Comparison of ENCODE assay signal across 22 cellular contexts in genomic region chr17:63610854-63611253, GRCh38. TPM values are rescaled to one million over a fixed set of nuclear protein-coding genes. Genes with fewer than 3 reads are reported as not detected.
DNase-seq lines count a peak whose midpoint lies in the region; ATAC-seq and TF ChIP-seq lines count a peak whose summit lies in the region.
"Had no signal": no experiment of that assay in that cellular context is flagged by ENCODE, and none has a peak within 500 bp of the region (broad histone marks: within the 10 kb centered on the region; RNA-seq: fewer than 3 reads in every experiment).

No MANE protein-coding gene starts in this region.

- no peaks in the 10 kb centered on the region for H3K9me3 Mint-ChIP-seq in activated CD4-positive, alpha-beta memory T cell treated with anti-CD3 and anti-CD28 coated beads for 36 hours
- H3K9me3 Mint-ChIP-seq in activated naive CD8-positive, alpha-beta T cell treated with anti-CD3 and anti-CD28 coated beads, Interleukin-2, amount 50 U/mL, for 24 hours = no peaks in the 10 kb centered on the region
- H3K9me3 Mint-ChIP-seq in stimulated activated naive CD8-positive, alpha-beta T cell treated with anti-CD3 and anti-CD28 coated beads, Interleukin-15, amount 100 ng/mL, for 72 hours = no peaks in the 10 kb centered on the region
- H3K9me3 Mint-ChIP-seq: dendritic cell treated with granulocyte-macrophage colony-stimulating factor and Interleukin-4, amounts not matched to agents 40 ng/mL and 50 ng/mL, for 4 days; nephron progenitor cell; WTC11 had no signal

- POLR2A ChIA-PET in activated CD4-positive, alpha-beta memory T cell treated with anti-CD3 and anti-CD28 coated beads for 36 hours (lab: Charles Lee) = interaction anchor here (0.6 to 2.8 kb wide), 8 partner anchors 9 to 183 kb away, joined by 3 to 16 read pairs (median 4); partner anchors contain the start of genes DCAF7, MAP3K3 and TACO1

- CTCF ChIA-PET in activated CD4-positive, alpha-beta memory T cell treated with anti-CD3 and anti-CD28 coated beads for 36 hours (lab: Charles Lee) = interaction anchor here (0.7 to 4.1 kb wide), 19 partner anchors 10 to 191 kb away, joined by 3 to 243 read pairs (median 12); partner anchors contain the start of genes CYB561, DCAF7, MAP3K3 and TACO1

- peak overlapping the region; percentile 17 for H3K27ac ChIP-seq in cardiac muscle cell
- H3K27ac ChIP-seq: ascending aorta, stomach, tibial nerve had no signal

- peaks cover 29% of the 10 kb centered on the region for H3K4me1 Mint-ChIP-seq in activated CD4-positive, alpha-beta memory T cell treated with anti-CD3 and anti-CD28 coated beads for 36 hours (ENCODE audit: low read depth)
- peaks cover 27% of the 10 kb centered on the region for H3K4me1 Mint-ChIP-seq in activated naive CD8-positive, alpha-beta T cell treated with anti-CD3 and anti-CD28 coated beads, Interleukin-2, amount 50 U/mL, for 24 hours
- peaks cover 29% of the 10 kb centered on the region for H3K4me1 Mint-ChIP-seq in stimulated activated naive CD8-positive, alpha-beta T cell treated with anti-CD3 and anti-CD28 coated beads, Interleukin-15, amount 100 ng/mL, for 72 hours
- H3K4me1 Mint-ChIP-seq: nephron progenitor cell, WTC11 had no signal

- TF ChIP-seq CTCF in cardiac muscle cell (IDR thresholded peaks at IDR 0.05; ENCODE audit: low read depth, low read length) = no peak

- peaks cover 15% of the 10 kb centered on the region for H3K36me3 ChIP-seq in cardiac muscle cell

- intact Hi-C loops in left ventricle myocardium superior (cut with micrococcal nuclease) = loop anchor here (5.0 kb wide), 1 partner anchor 184 kb away; no protein-coding TSS in a partner anchor
- intact Hi-C loops in activated CD4-positive, alpha-beta memory T cell treated with anti-CD3 and anti-CD28 coated beads for 36 hours (cut with micrococcal nuclease) = loop anchor here (1.0 to 5.0 kb wide), 4 partner anchors 11 to 94 kb away; partner anchors contain the start of genes DCAF7 and MAP3K3

- H3K4me3 Mint-ChIP-seq in activated CD4-positive, alpha-beta memory T cell treated with anti-CD3 and anti-CD28 coated beads for 36 hours = peak overlapping the region; percentile 64
- H3K4me3 Mint-ChIP-seq in activated naive CD8-positive, alpha-beta T cell treated with anti-CD3 and anti-CD28 coated beads, Interleukin-2, amount 50 U/mL, for 24 hours = no peak overlapping the region
- H3K4me3 Mint-ChIP-seq in stimulated activated naive CD8-positive, alpha-beta T cell treated with anti-CD3 and anti-CD28 coated beads, Interleukin-15, amount 100 ng/mL, for 72 hours = peak overlapping the region; percentile 50 to 56
- H3K4me3 Mint-ChIP-seq: dendritic cell treated with granulocyte-macrophage colony-stimulating factor and Interleukin-4, amounts not matched to agents 40 ng/mL and 50 ng/mL, for 4 days; nephron progenitor cell; WTC11 had no signal

- H3K4me1 ChIP-seq in cardiac muscle cell (ENCODE audit: low read depth) = no peaks in the 10 kb centered on the region
- H3K4me1 ChIP-seq: ascending aorta, left lung had no signal

- no peak for DNase-seq in cardiac muscle cell (ENCODE audit: low read depth in 1 of 2, low spot score in 1 of 2)
- no peak for DNase-seq in left ventricle myocardium superior
- peak; percentile 20 for DNase-seq in activated CD4-positive, alpha-beta memory T cell treated with anti-CD3 and anti-CD28 coated beads for 36 hours
- no peak for DNase-seq in activated naive CD8-positive, alpha-beta T cell treated with anti-CD3 and anti-CD28 coated beads, Interleukin-2, amount 50 U/mL, for 24 hours
- no peak for DNase-seq in stimulated activated naive CD8-positive, alpha-beta T cell treated with anti-CD3 and anti-CD28 coated beads, Interleukin-15, amount 100 ng/mL, for 72 hours
- DNase-seq in NCI-H187 (lab: John Stamatoyannopoulos, UW) = no peak
- DNase-seq: activated gamma-delta T cell, left lung, midbrain, NCI-H1105 treated with DMSO at 0.1 percent for 48 hours, NCI-H2081, NCI-H345, NCI-H748 treated with DMSO at 0.1 percent for 48 hours, nephron progenitor cell, right cardiac atrium, stomach had no signal

- H3K27me3 ChIP-seq in cardiac muscle cell = no peaks in the 10 kb centered on the region
- H3K27me3 ChIP-seq: ascending aorta, left lung, stomach, tibial nerve had no signal

- no peaks in the 10 kb centered on the region for H3K9me3 ChIP-seq in cardiac muscle cell (ENCODE audit: low read depth)
- H3K9me3 ChIP-seq: ascending aorta, left lung, stomach, tibial nerve had no signal

- peak overlapping the region; percentile 97 for H3K27ac Mint-ChIP-seq in activated CD4-positive, alpha-beta memory T cell treated with anti-CD3 and anti-CD28 coated beads for 36 hours
- peak overlapping the region; percentile 66 for H3K27ac Mint-ChIP-seq in activated naive CD8-positive, alpha-beta T cell treated with anti-CD3 and anti-CD28 coated beads, Interleukin-2, amount 50 U/mL, for 24 hours
- H3K27ac Mint-ChIP-seq in stimulated activated naive CD8-positive, alpha-beta T cell treated with anti-CD3 and anti-CD28 coated beads, Interleukin-15, amount 100 ng/mL, for 72 hours = peak overlapping the region; percentile 88 to 96
- H3K27ac Mint-ChIP-seq: dendritic cell treated with granulocyte-macrophage colony-stimulating factor and Interleukin-4, amounts not matched to agents 40 ng/mL and 50 ng/mL, for 4 days; nephron progenitor cell; WTC11 had no signal

- peaks cover 30% of the 10 kb centered on the region for H3K36me3 Mint-ChIP-seq in activated CD4-positive, alpha-beta memory T cell treated with anti-CD3 and anti-CD28 coated beads for 36 hours
- peaks cover 9% of the 10 kb centered on the region for H3K36me3 Mint-ChIP-seq in activated naive CD8-positive, alpha-beta T cell treated with anti-CD3 and anti-CD28 coated beads, Interleukin-2, amount 50 U/mL, for 24 hours (ENCODE audit: low read depth)

- H3K4me3 ChIP-seq in cardiac muscle cell = no peak overlapping the region
- H3K4me3 ChIP-seq: ascending aorta, K562, left lung, stomach, tibial nerve had no signal

- H3K27me3 Mint-ChIP-seq in activated CD4-positive, alpha-beta memory T cell treated with anti-CD3 and anti-CD28 coated beads for 36 hours = no peaks in the 10 kb centered on the region
- no peaks in the 10 kb centered on the region for H3K27me3 Mint-ChIP-seq in activated naive CD8-positive, alpha-beta T cell treated with anti-CD3 and anti-CD28 coated beads, Interleukin-2, amount 50 U/mL, for 24 hours
- no peaks in the 10 kb centered on the region for H3K27me3 Mint-ChIP-seq in stimulated activated naive CD8-positive, alpha-beta T cell treated with anti-CD3 and anti-CD28 coated beads, Interleukin-15, amount 100 ng/mL, for 72 hours
- H3K27me3 Mint-ChIP-seq: dendritic cell treated with granulocyte-macrophage colony-stimulating factor and Interleukin-4, amounts not matched to agents 40 ng/mL and 50 ng/mL, for 4 days had no signal

- ATAC-seq in left ventricle myocardium superior (no peak), HG02981 (IDR thresholded peaks at IDR 0.05; ENCODE audit: unreplicated experiment) (no peak)
- no peak for ATAC-seq in activated naive CD8-positive, alpha-beta T cell treated with anti-CD3 and anti-CD28 coated beads, Interleukin-2, amount 50 U/mL, for 24 hours
- peak; percentile 6 for ATAC-seq in stimulated activated naive CD8-positive, alpha-beta T cell treated with anti-CD3 and anti-CD28 coated beads, Interleukin-15, amount 100 ng/mL, for 72 hours
- ATAC-seq: K562, left lung, right cardiac atrium had no signal

RNA-seq across cellular contexts. Expression of gene TACO1, which starts 10.2 kb away (rescaled TPM):
- total RNA-seq in cardiac muscle cell (25.6 and 34.1 TPM in 2 replicates), left ventricle myocardium superior (45.5 TPM)
- polyA plus RNA-seq in cardiac muscle cell = 41.3 and 54.9 TPM in 2 replicates
- 10 to 100 TPM; 28.2 to 30.4 TPM for total RNA-seq in activated CD4-positive, alpha-beta memory T cell treated with anti-CD3 and anti-CD28 coated beads for 36 hours

RNA-seq across cellular contexts. Expression of gene MAP3K3, which starts 11.4 kb away (rescaled TPM):
- 28.1 and 31.1 TPM in 2 replicates for total RNA-seq in cardiac muscle cell
- polyA plus RNA-seq in cardiac muscle cell = 26.5 and 31.9 TPM in 2 replicates
- 36.9 TPM for total RNA-seq in left ventricle myocardium superior
- 10 to 100 TPM; 32.8 to 34.0 TPM for total RNA-seq in activated CD4-positive, alpha-beta memory T cell treated with anti-CD3 and anti-CD28 coated beads for 36 hours
